Comparison of ENCODE assay signal across 1 cellular context in the genomic region with DNA sequence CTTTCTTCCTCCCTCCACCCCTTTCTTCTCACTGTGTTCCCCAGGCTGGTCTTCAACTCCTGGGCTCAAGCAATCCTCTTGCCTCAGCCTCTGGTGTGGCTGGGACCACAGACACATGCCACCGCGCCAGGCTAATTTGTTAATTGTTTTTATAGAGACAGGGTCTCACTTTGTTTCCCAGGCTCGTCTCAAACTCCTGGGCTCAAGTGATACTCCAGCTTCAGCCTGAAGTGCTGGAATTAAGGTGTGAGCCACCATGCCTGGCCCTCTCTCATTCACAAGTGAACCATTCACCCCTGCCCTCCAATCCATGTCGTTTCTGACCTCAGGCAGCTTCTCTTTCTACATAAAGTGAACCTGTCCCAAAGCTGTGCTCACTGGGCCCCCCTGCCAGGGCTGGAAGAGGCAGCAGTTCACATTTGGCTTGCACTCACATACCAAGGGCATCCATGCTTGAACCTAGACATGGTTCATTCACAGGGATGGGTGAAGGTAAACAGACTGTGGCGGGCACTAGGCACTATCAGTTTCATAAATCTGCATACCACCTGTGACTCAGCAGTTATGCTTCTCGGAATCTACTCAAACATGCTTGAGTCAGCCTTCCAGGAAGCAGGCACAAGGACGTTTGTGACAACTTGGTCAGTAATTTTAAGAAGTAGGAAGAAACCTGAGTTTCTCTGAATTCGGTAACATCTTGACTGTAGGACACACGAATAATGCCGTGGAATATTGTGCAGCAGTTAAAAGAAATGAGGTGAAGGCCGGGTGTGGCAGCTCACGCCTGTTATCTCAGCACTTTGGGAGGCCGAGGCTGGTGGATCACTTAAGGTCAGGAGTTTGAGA.
TF ChIP-seq lines count a peak whose summit lies in the region.

No MANE protein-coding gene starts in this region.

TF ChIP-seq in GM23338, 12 proteins besides CTCF, POLR2A, EP300 and RAD21:
- TF ChIP-seq REST (IDR thresholded peaks at IDR 0.05; ENCODE audit: unreplicated experiment), result no peak
- no peak for TF ChIP-seq POLR2AphosphoS5 (IDR thresholded peaks at IDR 0.05; ENCODE audit: low read depth)
- TF ChIP-seq ZNF114 (CRISPR knock-in tag; IDR thresholded peaks at IDR 0.05), result no peak
- no peak for TF ChIP-seq JUNB (IDR thresholded peaks at IDR 0.05; ENCODE audit: unreplicated experiment)
- no peak for TF ChIP-seq NANOG (IDR thresholded peaks at IDR 0.05; ENCODE audit: borderline replicate concordance)
- TF ChIP-seq, protein P1, sequence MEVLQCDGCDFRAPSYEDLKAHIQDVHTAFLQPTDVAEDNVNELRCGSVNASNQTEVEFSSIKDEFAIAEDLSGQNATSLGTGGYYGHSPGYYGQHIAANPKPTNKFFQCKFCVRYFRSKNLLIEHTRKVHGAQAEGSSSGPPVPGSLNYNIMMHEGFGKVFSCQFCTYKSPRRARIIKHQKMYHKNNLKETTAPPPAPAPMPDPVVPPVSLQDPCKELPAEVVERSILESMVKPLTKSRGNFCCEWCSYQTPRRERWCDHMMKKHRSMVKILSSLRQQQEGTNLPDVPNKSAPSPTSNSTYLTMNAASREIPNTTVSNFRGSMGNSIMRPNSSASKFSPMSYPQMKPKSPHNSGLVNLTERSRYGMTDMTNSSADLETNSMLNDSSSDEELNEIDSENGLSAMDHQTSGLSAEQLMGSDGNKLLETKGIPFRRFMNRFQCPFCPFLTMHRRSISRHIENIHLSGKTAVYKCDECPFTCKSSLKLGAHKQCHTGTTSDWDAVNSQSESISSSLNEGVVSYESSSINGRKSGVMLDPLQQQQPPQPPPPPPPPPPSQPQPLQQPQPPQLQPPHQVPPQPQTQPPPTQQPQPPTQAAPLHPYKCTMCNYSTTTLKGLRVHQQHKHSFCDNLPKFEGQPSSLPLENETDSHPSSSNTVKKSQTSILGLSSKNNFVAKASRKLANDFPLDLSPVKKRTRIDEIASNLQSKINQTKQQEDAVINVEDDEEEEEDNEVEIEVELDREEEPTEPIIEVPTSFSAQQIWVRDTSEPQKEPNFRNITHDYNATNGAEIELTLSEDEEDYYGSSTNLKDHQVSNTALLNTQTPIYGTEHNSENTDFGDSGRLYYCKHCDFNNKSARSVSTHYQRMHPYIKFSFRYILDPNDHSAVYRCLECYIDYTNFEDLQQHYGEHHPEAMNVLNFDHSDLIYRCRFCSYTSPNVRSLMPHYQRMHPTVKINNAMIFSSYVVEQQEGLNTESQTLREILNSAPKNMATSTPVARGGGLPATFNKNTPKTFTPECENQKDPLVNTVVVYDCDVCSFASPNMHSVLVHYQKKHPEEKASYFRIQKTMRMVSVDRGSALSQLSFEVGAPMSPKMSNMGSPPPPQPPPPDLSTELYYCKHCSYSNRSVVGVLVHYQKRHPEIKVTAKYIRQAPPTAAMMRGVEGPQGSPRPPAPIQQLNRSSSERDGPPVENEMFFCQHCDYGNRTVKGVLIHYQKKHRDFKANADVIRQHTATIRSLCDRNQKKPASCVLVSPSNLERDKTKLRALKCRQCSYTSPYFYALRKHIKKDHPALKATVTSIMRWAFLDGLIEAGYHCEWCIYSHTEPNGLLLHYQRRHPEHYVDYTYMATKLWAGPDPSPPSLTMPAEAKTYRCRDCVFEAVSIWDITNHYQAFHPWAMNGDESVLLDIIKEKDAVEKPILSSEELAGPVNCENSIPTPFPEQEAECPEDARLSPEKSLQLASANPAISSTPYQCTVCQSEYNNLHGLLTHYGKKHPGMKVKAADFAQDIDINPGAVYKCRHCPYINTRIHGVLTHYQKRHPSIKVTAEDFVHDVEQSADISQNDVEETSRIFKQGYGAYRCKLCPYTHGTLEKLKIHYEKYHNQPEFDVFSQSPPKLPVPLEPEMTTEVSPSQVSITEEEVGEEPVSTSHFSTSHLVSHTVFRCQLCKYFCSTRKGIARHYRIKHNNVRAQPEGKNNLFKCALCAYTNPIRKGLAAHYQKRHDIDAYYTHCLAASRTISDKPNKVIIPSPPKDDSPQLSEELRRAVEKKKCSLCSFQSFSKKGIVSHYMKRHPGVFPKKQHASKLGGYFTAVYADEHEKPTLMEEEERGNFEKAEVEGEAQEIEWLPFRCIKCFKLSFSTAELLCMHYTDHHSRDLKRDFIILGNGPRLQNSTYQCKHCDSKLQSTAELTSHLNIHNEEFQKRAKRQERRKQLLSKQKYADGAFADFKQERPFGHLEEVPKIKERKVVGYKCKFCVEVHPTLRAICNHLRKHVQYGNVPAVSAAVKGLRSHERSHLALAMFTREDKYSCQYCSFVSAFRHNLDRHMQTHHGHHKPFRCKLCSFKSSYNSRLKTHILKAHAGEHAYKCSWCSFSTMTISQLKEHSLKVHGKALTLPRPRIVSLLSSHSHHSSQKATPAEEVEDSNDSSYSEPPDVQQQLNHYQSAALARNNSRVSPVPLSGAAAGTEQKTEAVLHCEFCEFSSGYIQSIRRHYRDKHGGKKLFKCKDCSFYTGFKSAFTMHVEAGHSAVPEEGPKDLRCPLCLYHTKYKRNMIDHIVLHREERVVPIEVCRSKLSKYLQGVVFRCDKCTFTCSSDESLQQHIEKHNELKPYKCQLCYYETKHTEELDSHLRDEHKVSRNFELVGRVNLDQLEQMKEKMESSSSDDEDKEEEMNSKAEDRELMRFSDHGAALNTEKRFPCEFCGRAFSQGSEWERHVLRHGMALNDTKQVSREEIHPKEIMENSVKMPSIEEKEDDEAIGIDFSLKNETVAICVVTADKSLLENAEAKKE (CRISPR knock-in tag; IDR thresholded peaks at IDR 0.05), result no peak
- TF ChIP-seq CREB1 (CRISPR knock-in tag; IDR thresholded peaks at IDR 0.05; ENCODE audit: low read depth), result no peak
